26 cellular contexts compared by ENCODE assay signal in the genomic region with DNA sequence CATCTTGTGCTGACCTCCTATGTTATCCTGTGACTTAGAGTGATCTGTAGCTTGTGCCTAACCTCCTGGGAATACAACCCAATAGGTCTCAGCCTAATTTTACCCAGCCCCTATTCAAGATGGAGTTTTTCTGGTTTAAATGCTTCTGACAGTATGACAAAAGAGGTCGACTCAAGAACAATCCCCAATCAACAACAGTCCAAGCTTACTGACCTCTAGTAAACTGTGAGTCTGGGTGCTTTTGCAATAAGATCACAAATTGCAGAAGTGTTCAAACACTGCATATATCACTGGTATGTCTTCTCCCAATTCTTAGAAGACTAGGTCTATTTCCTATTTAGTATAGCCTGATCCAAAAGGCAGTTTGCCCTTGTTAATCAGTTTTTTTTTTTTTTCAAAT.
DNase-seq lines count a peak whose midpoint lies in the region; ATAC-seq and TF ChIP-seq lines count a peak whose summit lies in the region.
"Had no signal": no experiment of that assay in that cellular context is flagged by ENCODE, and none has a peak within 500 bp of the region (broad histone marks: within the 10 kb centered on the region; RNA-seq: fewer than 3 reads in every experiment).

No MANE protein-coding gene starts in this region.

- H3K9me3 ChIP-seq in naive thymus-derived CD4-positive, alpha-beta T cell (ENCODE audit: control insufficient read depth in 2 of 3, low read length in 3 of 3) = no peaks in the 10 kb centered on the region
- H3K9me3 ChIP-seq in aorta (ENCODE audit: control insufficient read depth, low read length) = no peaks in the 10 kb centered on the region
- H3K9me3 ChIP-seq: SJSA1, uterus had no signal

- no peak for TF ChIP-seq CTCF in choroid plexus epithelial cell (conservative IDR thresholded peaks at IDR 0.05; ENCODE audit: low read depth, low read length)

- H3K27ac Mint-ChIP-seq in naive thymus-derived CD4-positive, alpha-beta T cell = no peak overlapping the region
- H3K27ac Mint-ChIP-seq: activated CD8-positive, alpha-beta T cell treated with anti-CD3 and anti-CD28 coated beads, Interleukin-2, amount 10 ng/mL, durations not matched to agents 7 days and 5 days; activated naive CD4-positive, alpha-beta T cell treated with anti-CD3 and anti-CD28 coated beads for 36 hours; activated T-cell treated with anti-CD3 and anti-CD28 coated beads, Interleukin-2, amount 50 U/mL, for 24 hours; nephron; T-helper 2 cell treated with Interferon-gamma antibody and Interleukin-4, amounts not matched to agents 5 μg/mL and 100 μg/mL, for 36 hours had no signal

- peak; percentile 88 for DNase-seq in CD1c-positive myeloid dendritic cell (ENCODE audit: extremely low spot score)
- DNase-seq in MV-4-11 (lab: John Stamatoyannopoulos, UW) = peak; percentile 99
- DNase-seq in choroid plexus epithelial cell (ENCODE audit: low read depth) = peak; percentile 12
- DNase-seq in naive thymus-derived CD4-positive, alpha-beta T cell = no peak
- no peak for DNase-seq in NCI-H524 treated with DMSO at 0.1 percent for 48 hours (lab: John Stamatoyannopoulos, UW)
- DNase-seq in stimulated activated CD4-positive, alpha-beta T cell treated with anti-CD3 and anti-CD28 coated beads, Interleukin-4, amount 100 ng/mL, for 4 hours = no peak
- no peak for DNase-seq in aorta
- DNase-seq in left colon = no peak
- DNase-seq: ACHN; activated CD8-positive, alpha-beta T cell treated with anti-CD3 and anti-CD28 coated beads, Interleukin-2, amount 10 ng/mL, durations not matched to agents 7 days and 5 days; activated naive CD4-positive, alpha-beta T cell treated with anti-CD3 and anti-CD28 coated beads for 36 hours; activated T-cell treated with anti-CD3 and anti-CD28 coated beads, Interleukin-2, amount 50 U/mL, for 24 hours; DMS153; mesenchymal stem cell; NCI-H1105 treated with DMSO at 0.1 percent for 48 hours; NCI-H2107; NCI-H510A; spleen; stimulated activated CD8-positive, alpha-beta memory T cell treated with anti-CD3 and anti-CD28 coated beads, Interleukin-4, amount 100 ng/mL, for 48 hours; uterus had no signal

- H3K4me3 Mint-ChIP-seq in naive thymus-derived CD4-positive, alpha-beta T cell = no peak overlapping the region
- H3K4me3 Mint-ChIP-seq: activated CD8-positive, alpha-beta T cell treated with anti-CD3 and anti-CD28 coated beads, Interleukin-2, amount 10 ng/mL, durations not matched to agents 7 days and 5 days; activated naive CD4-positive, alpha-beta T cell treated with anti-CD3 and anti-CD28 coated beads for 36 hours; activated T-cell treated with anti-CD3 and anti-CD28 coated beads, Interleukin-2, amount 50 U/mL, for 24 hours; nephron; T-helper 2 cell treated with Interferon-gamma antibody and Interleukin-4, amounts not matched to agents 5 μg/mL and 100 μg/mL, for 36 hours had no signal

- POLR2A ChIA-PET in naive thymus-derived CD4-positive, alpha-beta T cell (lab: Charles Lee) = interaction anchor here (0.6 kb wide), 1 partner anchor 330 kb away, joined by 4 read pairs; no protein-coding TSS in a partner anchor

- intact Hi-C loops in naive thymus-derived CD4-positive, alpha-beta T cell (cut with micrococcal nuclease) = no loop called here
- intact Hi-C loops in aorta (cut with DNase I) = no loop called here
- intact Hi-C loops in left colon (cut with DNase I, micrococcal nuclease) = no loop called here

- H3K4me3 ChIP-seq in choroid plexus epithelial cell (ENCODE audit: low read depth, low read length) = no peak overlapping the region
- H3K4me3 ChIP-seq in naive thymus-derived CD4-positive, alpha-beta T cell (ENCODE audit: low read length) = no peak overlapping the region
- H3K4me3 ChIP-seq in aorta (ENCODE audit: low read length in 2 of 2) = no peak overlapping the region
- H3K4me3 ChIP-seq: hepatocyte, SJSA1, spleen, uterus had no signal

- peaks cover 0 to 2% (median 0%) of the 10 kb centered on the region in 5 donors for H3K36me3 Mint-ChIP-seq in naive thymus-derived CD4-positive, alpha-beta T cell

- H3K4me1 Mint-ChIP-seq in naive thymus-derived CD4-positive, alpha-beta T cell = peaks cover 0 to 15% (median 2%) of the 10 kb centered on the region in 7 donors
- H3K4me1 Mint-ChIP-seq: nephron had no signal

- no peak overlapping the region for H3K27ac ChIP-seq in naive thymus-derived CD4-positive, alpha-beta T cell (ENCODE audit: low read depth, low read length)
- no peak overlapping the region for H3K27ac ChIP-seq in aorta (ENCODE audit: low read depth in 1 of 2, low read length in 2 of 2)
- H3K27ac ChIP-seq: C4-2B, hepatocyte, KMS-11, SJSA1, uterus had no signal

- H3K27me3 ChIP-seq in naive thymus-derived CD4-positive, alpha-beta T cell (ENCODE audit: control insufficient read depth in 2 of 2, insufficient read depth in 2 of 2, low read length in 2 of 2) = no peaks in the 10 kb centered on the region
- no peaks in the 10 kb centered on the region for H3K27me3 ChIP-seq in aorta (ENCODE audit: control insufficient read depth in 1 of 2, insufficient read depth in 2 of 2, low read length in 1 of 2)
- H3K27me3 ChIP-seq: hepatocyte, SJSA1, spleen, uterus had no signal

- no peaks in the 10 kb centered on the region for H3K27me3 Mint-ChIP-seq in naive thymus-derived CD4-positive, alpha-beta T cell
- H3K27me3 Mint-ChIP-seq: activated T-cell treated with anti-CD3 and anti-CD28 coated beads, Interleukin-2, amount 50 U/mL, for 24 hours had no signal

- peak; percentile 81 for ATAC-seq in naive thymus-derived CD4-positive, alpha-beta T cell
- ATAC-seq in aorta (ENCODE audit: low FRiP score) (no peak), left colon (no peak)
- ATAC-seq: activated CD8-positive, alpha-beta T cell treated with anti-CD3 and anti-CD28 coated beads, Interleukin-2, amount 10 ng/mL, durations not matched to agents 7 days and 5 days had no signal

- CTCF ChIA-PET in naive thymus-derived CD4-positive, alpha-beta T cell (lab: Charles Lee) = no interaction called here

- peaks cover 0 to 22% of the 10 kb centered on the region in 2 donors for H3K4me1 ChIP-seq in naive thymus-derived CD4-positive, alpha-beta T cell (ENCODE audit: control insufficient read depth in 2 of 2, insufficient read depth in 2 of 2, low read length in 2 of 2)
- H3K4me1 ChIP-seq in aorta (ENCODE audit: control insufficient read depth in 1 of 2, insufficient read depth in 2 of 2, low read length in 2 of 2) = no peaks in the 10 kb centered on the region
- H3K4me1 ChIP-seq: SJSA1, uterus had no signal

- no peaks in the 10 kb centered on the region for H3K36me3 ChIP-seq in naive thymus-derived CD4-positive, alpha-beta T cell (ENCODE audit: control insufficient read depth in 2 of 3, insufficient read depth in 3 of 3, low read length in 3 of 3)
- H3K36me3 ChIP-seq in aorta (ENCODE audit: control insufficient read depth in 1 of 2, insufficient read depth in 2 of 2, low read length in 1 of 2) = no peaks in the 10 kb centered on the region
- H3K36me3 ChIP-seq: SJSA1, spleen, uterus had no signal

- peaks cover 0 to 4% (median 1%) of the 10 kb centered on the region in 11 donors for H3K9me3 Mint-ChIP-seq in naive thymus-derived CD4-positive, alpha-beta T cell

- 57 to 68% methylated on average over 1 of the region's 1 CpG for WGBS in aorta, 2 donors

Comparison
In these comparisons a context has a peak if more than half of its experiments do, and no peak if none do; other contexts are left out.
1. DNase-seq: peak in CD1c-positive myeloid dendritic cell (single experiment), MV-4-11 (single experiment) and choroid plexus epithelial cell (single experiment); none in naive thymus-derived CD4-positive, alpha-beta T cell (0 of 9), NCI-H524 treated with DMSO at 0.1 percent for 48 hours (single experiment), stimulated activated CD4-positive, alpha-beta T cell treated with anti-CD3 and anti-CD28 coated beads, Interleukin-4, amount 100 ng/mL, for 4 hours (0 of 2), aorta (0 of 2) and left colon (0 of 2).